28 cellular contexts compared by ENCODE assay signal in genomic region chr7:125136341-125136740, GRCh38.
A peak's percentile ranks its signal among the peaks of the same experiment; 100 is the strongest.
DNase-seq lines count a peak whose midpoint lies in the region; ATAC-seq, FAIRE-seq and TF ChIP-seq lines count a peak whose summit lies in the region.
"Had no signal": no experiment of that assay in that cellular context is flagged by ENCODE, and none has a peak within 500 bp of the region (broad histone marks: within the 10 kb centered on the region; RNA-seq: fewer than 3 reads in every experiment).

No MANE protein-coding gene starts in this region.

- H3K79me2 ChIP-seq in ACC112 (ENCODE audit: control insufficient read depth, insufficient read depth, low read length, unreplicated experiment) (no peaks in the 10 kb centered on the region), H1 (ENCODE audit: control insufficient read depth in 1 of 2, insufficient read depth in 2 of 2, low read length in 2 of 2) (no peaks in the 10 kb centered on the region), keratinocyte (ENCODE audit: control insufficient read depth, insufficient read depth, low read length) (no peaks in the 10 kb centered on the region)

- no peak overlapping the region for H3K4me3 ChIP-seq in ACC112 (ENCODE audit: low read depth, low read length)
- H3K4me3 ChIP-seq in H1 (ENCODE audit: extremely low read depth in 1 of 4, insufficient read depth in 2 of 4, low read depth in 3 of 4, low read length in 4 of 4) = no peak overlapping the region
- H3K4me3 ChIP-seq in keratinocyte (ENCODE audit: control insufficient read depth in 2 of 3, extremely low read depth in 1 of 3, insufficient read depth in 2 of 3, low read depth in 1 of 3, low read length in 3 of 3) = no peak overlapping the region
- H3K4me3 ChIP-seq: GM23248, ovary, right atrium auricular region, tibial nerve had no signal

- H4K20me1 ChIP-seq in H1 (replicated peaks in 1 of 2; ENCODE audit: control insufficient read depth in 1 of 2, insufficient read depth in 2 of 2, low read length in 2 of 2) = no peaks in the 10 kb centered on the region
- no peaks in the 10 kb centered on the region for H4K20me1 ChIP-seq in keratinocyte (ENCODE audit: control insufficient read depth, extremely low read depth, insufficient read depth, low read length)

- TF ChIP-seq EP300 in Ishikawa (IDR thresholded peaks at IDR 0.05; ENCODE audit: borderline replicate concordance) = peak; percentile 43
- no peak for TF ChIP-seq EP300 in H1 (IDR thresholded peaks at IDR 0.05; ENCODE audit: borderline replicate concordance in 1 of 2, low read depth in 2 of 2, low read length in 2 of 2)

- no peak overlapping the region for H2BK20ac ChIP-seq in H1 (ENCODE audit: low read length)

- H3K4me2 ChIP-seq in H1 (ENCODE audit: insufficient read depth in 1 of 2, low read depth in 2 of 2, low read length in 2 of 2) = peak overlapping the region in 1 of 2 experiments; percentile 37; a peak in 2 of 4 replicates
- H3K4me2 ChIP-seq in keratinocyte (ENCODE audit: control insufficient read depth, extremely low read depth, insufficient read depth, low read depth, low read length) = no peak overlapping the region

- H3K9me3 ChIP-seq in H1 (ENCODE audit: insufficient read depth in 2 of 2, low read depth in 1 of 2, low read length in 1 of 2) = no peaks in the 10 kb centered on the region
- H3K9me3 ChIP-seq in keratinocyte (ENCODE audit: control insufficient read depth, low read depth, low read length) = no peaks in the 10 kb centered on the region
- H3K9me3 ChIP-seq: ovary, right atrium auricular region, tibial nerve had no signal

- H3K14ac ChIP-seq in H1 (ENCODE audit: insufficient read length) = no peak overlapping the region

- no peak overlapping the region for H2BK120ac ChIP-seq in H1 (replicated peaks; ENCODE audit: low read depth, low read length)

- no peak overlapping the region for H2AFZ ChIP-seq in ACC112 (ENCODE audit: low read length, unreplicated experiment)
- no peak overlapping the region for H2AFZ ChIP-seq in H1 (ENCODE audit: low read length)
- H2AFZ ChIP-seq in keratinocyte (ENCODE audit: control insufficient read depth, low read length) = no peak overlapping the region
- H2AFZ ChIP-seq: GM23248 had no signal

- TF ChIP-seq CTCF in H1 (IDR thresholded peaks at IDR 0.05; ENCODE audit: control extremely low read depth in 1 of 3, insufficient read depth in 1 of 3, low read depth in 1 of 3, low read length in 3 of 3) (no peak), keratinocyte (optimal IDR thresholded peaks at IDR 0.05 in 1 of 3, IDR thresholded peaks at IDR 0.05 in 1 of 3, conservative IDR thresholded peaks at IDR 0.05 in 1 of 3; ENCODE audit: extremely low read depth in 1 of 3, insufficient read depth in 2 of 3, low read length in 3 of 3) (no peak)

- dilution Hi-C loops in keratinocyte (cut with MboI; ENCODE audit: extremely low pct_ligation_motif_present, low sequenced_read_pairs) = no loop called here

- H3K27ac ChIP-seq in ACC112 (ENCODE audit: low read depth, low read length) (peak overlapping the region; percentile 71; the same call in 1 of the 2 replicates), H1 (ENCODE audit: low read depth, low read length) (no peak overlapping the region), keratinocyte (ENCODE audit: control insufficient read depth, insufficient read depth, low read length) (peak overlapping the region; percentile 23)
- H3K27ac ChIP-seq: GM23248, ovary, right atrium auricular region, tibial nerve, WERI-Rb-1 had no signal

- no peak overlapping the region for H3K18ac ChIP-seq in H1 (ENCODE audit: extremely low read depth, low read length)

- H3K9me1 ChIP-seq in keratinocyte (ENCODE audit: control insufficient read depth, extremely low read depth, insufficient read depth, low read length) = no peaks in the 10 kb centered on the region

- H4K91ac ChIP-seq in H1 (replicated peaks; ENCODE audit: insufficient read length, low read length) = no peak overlapping the region

- H3K56ac ChIP-seq in H1 (replicated peaks; ENCODE audit: insufficient read length, low read depth, low read length) = no peak overlapping the region

- no peak for TF ChIP-seq RAD21 in Ishikawa (IDR thresholded peaks at IDR 0.05; ENCODE audit: low read depth)
- no peak for TF ChIP-seq RAD21 in H1 (IDR thresholded peaks at IDR 0.05 in 1 of 2, conservative IDR thresholded peaks at IDR 0.05 in 1 of 2; ENCODE audit: low read depth in 2 of 2, low read length in 2 of 2)

- no peak overlapping the region for H2BK12ac ChIP-seq in H1 (ENCODE audit: low read depth, low read length)

- WGBS in H1 (ENCODE audit: extremely low coverage in 1 of 2, insufficient coverage in 1 of 2, insufficient read length in 1 of 2, insufficient replicate concordance in 2 of 2, low coverage in 1 of 2, low lambda C conversion rate in 2 of 2, missing lambda C conversion rate in 1 of 2), 2 experiments = 55% methylated on average over 1 of the region's 1 CpG; no CpG with 5 or more reads in 1 of the 2 experiments

- no peak for TF ChIP-seq POLR2A in H1 (IDR thresholded peaks at IDR 0.05; ENCODE audit: control extremely low read depth in 1 of 2, low read depth in 2 of 2, low read length in 2 of 2)

- H3K23ac ChIP-seq in H1 (ENCODE audit: insufficient read length) = no peak overlapping the region

- ATAC-seq in HG02840 (IDR thresholded peaks at IDR 0.05; ENCODE audit: low FRiP score, unreplicated experiment) = no peak
- ATAC-seq: activated CD8-positive, alpha-beta memory T cell treated with anti-CD3 and anti-CD28 coated beads, Interleukin-2, amount 10 ng/mL, durations not matched to agents 7 days and 5 days; esophagus mucosa; natural killer cell had no signal

- H2BK15ac ChIP-seq in H1 (ENCODE audit: low read length) = no peak overlapping the region

- CTCF ChIA-PET in H1 (lab: Charles Lee; ENCODE audit: partially characterized antibody) = no interaction called here

- no peak overlapping the region for H3K9ac ChIP-seq in H1 (replicated peaks in 1 of 4; ENCODE audit: extremely low read depth in 1 of 4, low read depth in 3 of 4, low read length in 3 of 4)
- no peak overlapping the region for H3K9ac ChIP-seq in keratinocyte (ENCODE audit: control insufficient read depth, extremely low read depth, insufficient read depth, low read length)
- H3K9ac ChIP-seq: GM23248 had no signal

- no peaks in the 10 kb centered on the region for H3K27me3 ChIP-seq in ACC112 (ENCODE audit: insufficient read depth, low read length)
- no peaks in the 10 kb centered on the region for H3K27me3 ChIP-seq in H1 (replicated peaks in 1 of 4; ENCODE audit: control insufficient read depth in 3 of 4, extremely low read depth in 1 of 4, insufficient read depth in 3 of 4, low read length in 3 of 4)
- no peaks in the 10 kb centered on the region for H3K27me3 ChIP-seq in keratinocyte (ENCODE audit: control insufficient read depth, extremely low read depth, insufficient read depth, low read length)
- H3K27me3 ChIP-seq: ovary, right atrium auricular region, tibial nerve had no signal

- H3K36me3 ChIP-seq in ACC112 (ENCODE audit: insufficient read depth, low read length) = no peaks in the 10 kb centered on the region
- H3K36me3 ChIP-seq in H1 (ENCODE audit: control insufficient read depth in 2 of 4, insufficient read depth in 4 of 4, low read length in 3 of 4) = no peaks in the 10 kb centered on the region
- no peaks in the 10 kb centered on the region for H3K36me3 ChIP-seq in keratinocyte (ENCODE audit: control insufficient read depth in 2 of 2, extremely low read depth in 1 of 2, insufficient read depth in 2 of 2, low read length in 2 of 2)
- H3K36me3 ChIP-seq: ovary, right atrium auricular region, tibial nerve, WERI-Rb-1 had no signal

- POLR2A ChIA-PET in H1 (lab: Charles Lee; ENCODE audit: partially characterized antibody) = no interaction called here

- no peak overlapping the region for H2AK5ac ChIP-seq in H1 (ENCODE audit: low read depth, low read length)

- DNase-seq in H1 (ENCODE audit: low read depth in 1 of 2, low spot score in 2 of 2) (no peak), keratinocyte (ENCODE audit: low read depth, low spot score) (peak; percentile 28), HUDEP-2 (lab: John Stamatoyannopoulos, UW; ENCODE audit: unreplicated experiment in 76 of 76) (no peak), HTR-8/SVneo (ENCODE audit: insufficient read length, low spot score) (no peak)
- DNase-seq in central memory CD4-positive, alpha-beta T cell = no peak
- DNase-seq: 8988T; activated CD4-positive, alpha-beta T cell treated with anti-CD3 and anti-CD28 coated beads, Interleukin-2, amount 10 ng/mL, durations not matched to agents 7 days and 5 days; activated CD8-positive, alpha-beta memory T cell treated with anti-CD3 and anti-CD28 coated beads, Interleukin-2, amount 10 ng/mL, durations not matched to agents 7 days and 5 days; activated naive CD4-positive, alpha-beta T cell treated with Interleukin-2 at 50 U/mL for 16 hours; CD4-positive, CD25-positive, alpha-beta regulatory T cell; GM23248; hippocampal formation; natural killer cell; NCI-H1694; NCI-H510A treated with DMSO at 0.1 percent for 48 hours; ovary; SIG-M5; stimulated activated CD4-positive, alpha-beta T cell treated with anti-CD3 and anti-CD28 coated beads, Interleukin-2, amount 100 ng/mL, for 24 hours; SW 1271; T-helper 9 cell; WERI-Rb-1 had no signal

- peaks cover 8% of the 10 kb centered on the region for H3K4me1 ChIP-seq in ACC112 (ENCODE audit: control insufficient read depth, insufficient read depth, low read length, unreplicated experiment)
- peaks cover 0 to 6% (median 0%) of the 10 kb centered on the region in 4 experiments; a peak in 2 of 7 replicates for H3K4me1 ChIP-seq in H1 (replicated peaks in 1 of 4; ENCODE audit: control insufficient read depth in 3 of 4, insufficient read depth in 4 of 4, low read length in 3 of 4)
- H3K4me1 ChIP-seq in keratinocyte (ENCODE audit: control insufficient read depth, extremely low read depth, insufficient read depth, low read length) = no peaks in the 10 kb centered on the region
- H3K4me1 ChIP-seq: right atrium auricular region, tibial nerve had no signal

- no peaks in the 10 kb centered on the region for H3K23me2 ChIP-seq in H1 (ENCODE audit: low read depth, low read length)

- no peak overlapping the region for H2BK5ac ChIP-seq in H1 (ENCODE audit: low read depth, low read length)

- peak; percentile 50 for FAIRE-seq in H1 (lab: Jason Lieb, UNC)
- FAIRE-seq in keratinocyte (lab: Jason Lieb, UNC) = no peak
- no peak for FAIRE-seq in HTR-8/SVneo (lab: Jason Lieb, UNC)
- FAIRE-seq: islet of Langerhans had no signal

- no peak overlapping the region for H3K4ac ChIP-seq in H1 (replicated peaks; ENCODE audit: insufficient read length, low read depth, low read length)

- no peaks in the 10 kb centered on the region for H3K79me1 ChIP-seq in H1 (ENCODE audit: low read depth, low read length)

- H4K8ac ChIP-seq in H1 (ENCODE audit: extremely low read depth, insufficient read depth, low read length) = no peak overlapping the region

- no peak overlapping the region for H4K5ac ChIP-seq in H1 (ENCODE audit: insufficient read length, low read depth, low read length)

TF ChIP-seq in Ishikawa, 13 proteins besides CTCF, POLR2A, EP300 and RAD21 (continues in another document):
- TF ChIP-seq EGR1 (IDR thresholded peaks at IDR 0.05) (no peak), TCF12 (IDR thresholded peaks at IDR 0.05; ENCODE audit: low read depth) (peak; percentile 30; the same call in 1 of the 2 replicates), CEBPB (IDR thresholded peaks at IDR 0.05) (peak; percentile 52)
